Comparison of ENCODE assay signal across 8 cellular contexts in genomic region chr14:21913759-21914158, GRCh38.
A peak's percentile ranks its signal among the peaks of the same experiment; 100 is the strongest.
DNase-seq lines count a peak whose midpoint lies in the region; ATAC-seq and TF ChIP-seq lines count a peak whose summit lies in the region.

No MANE protein-coding gene starts in this region.

- no peak overlapping the region for H3K56ac ChIP-seq in H9 (ENCODE audit: insufficient read length, low read depth, low read length)

- H3K18ac ChIP-seq in H9 (ENCODE audit: insufficient read length, low read depth, low read length): no peak overlapping the region

- no CpG with 5 or more reads among the region's 6 CpGs for WGBS in H9 (ENCODE audit: extremely low coverage, insufficient read length, low lambda C conversion rate)

- peak; percentile 80 for TF ChIP-seq CTCF in H9 (conservative IDR thresholded peaks at IDR 0.05)

- in situ Hi-C loops in Caki2 (cut with HindIII; ENCODE audit: low pct_unique_long_range_greater_than_20kb, low sequenced_read_pairs): no loop called here

- H3K9ac ChIP-seq in H9 (ENCODE audit: extremely low read depth, insufficient read length, low read length): no peak overlapping the region

- H3K4me1 ChIP-seq in H9 (ENCODE audit: insufficient read depth, low read length): no peaks in the 10 kb centered on the region; the same call in 1 of the 2 replicates
- H3K4me1 ChIP-seq in effector memory CD4-positive, alpha-beta T cell (ENCODE audit: control insufficient read depth, insufficient read depth, low read length, poor library complexity, severe bottlenecking): no peaks in the 10 kb centered on the region

- H3K27ac Mint-ChIP-seq in H9: no peak overlapping the region
- no peak overlapping the region for H3K27ac Mint-ChIP-seq in stimulated activated memory B cell treated with anti-CD40 and anti-IgM and Interleukin-4, amounts not matched to agents 10 μg/mL and 1 μg/mL and 100 μg/mL, for 72 hours

- no peaks in the 10 kb centered on the region for H3K23me2 ChIP-seq in H9 (ENCODE audit: insufficient read length, low read depth, low read length, poor library complexity, severe bottlenecking)

- no peak overlapping the region for H3K27ac ChIP-seq in H9 (ENCODE audit: insufficient read length, low read depth, low read length)
- H3K27ac ChIP-seq in effector memory CD4-positive, alpha-beta T cell (ENCODE audit: insufficient read depth, low read length, poor library complexity, severe bottlenecking): peak overlapping the region; percentile 16

- H3K4me2 ChIP-seq in H9 (ENCODE audit: insufficient read depth, insufficient read length, low read length): no peak overlapping the region

- peaks cover 3% of the 10 kb centered on the region in 2 experiments; a peak in 3 of 4 replicates for H3K4me1 Mint-ChIP-seq in H9
- H3K4me1 Mint-ChIP-seq in stimulated activated memory B cell treated with anti-CD40 and anti-IgM and Interleukin-4, amounts not matched to agents 10 μg/mL and 1 μg/mL and 100 μg/mL, for 72 hours: peaks cover 14% of the 10 kb centered on the region

- no peaks in the 10 kb centered on the region for H3K79me2 ChIP-seq in H9 (ENCODE audit: insufficient read depth, low read length)

- H2BK12ac ChIP-seq in H9 (ENCODE audit: insufficient read length, low read depth, low read length): no peak overlapping the region

- H2BK120ac ChIP-seq in H9 (ENCODE audit: low read depth, low read length, poor library complexity, severe bottlenecking): no peak overlapping the region

- peak overlapping the region; percentile 77 for H2AFZ ChIP-seq in H9 (ENCODE audit: low read length)

- H3K79me1 ChIP-seq in H9 (ENCODE audit: insufficient read depth, low read depth, low read length, poor library complexity, severe bottlenecking): no peaks in the 10 kb centered on the region

- no peaks in the 10 kb centered on the region for H3K36me3 ChIP-seq in effector memory CD4-positive, alpha-beta T cell (ENCODE audit: control insufficient read depth, insufficient read depth, low read length)

- no peak overlapping the region for H3K4me3 ChIP-seq in effector memory CD4-positive, alpha-beta T cell (ENCODE audit: insufficient read depth, low read depth, low read length, poor library complexity, severe bottlenecking)

- no peaks in the 10 kb centered on the region for H3K36me3 Mint-ChIP-seq in H9 (ENCODE audit: insufficient read depth in 1 of 3, low read depth in 3 of 3)
- no peaks in the 10 kb centered on the region for H3K36me3 Mint-ChIP-seq in stimulated activated memory B cell treated with anti-CD40 and anti-IgM and Interleukin-4, amounts not matched to agents 10 μg/mL and 1 μg/mL and 100 μg/mL, for 72 hours

- no peak overlapping the region for H2BK5ac ChIP-seq in H9 (ENCODE audit: insufficient read length, low read length)

- ATAC-seq in stimulated activated memory B cell treated with anti-CD40 and anti-IgM and Interleukin-4, amounts not matched to agents 10 μg/mL and 1 μg/mL and 100 μg/mL, for 72 hours: peak; percentile 86
- ATAC-seq in GM19467 (IDR thresholded peaks at IDR 0.05; ENCODE audit: unreplicated experiment): no peak

- no peak overlapping the region for H2AK5ac ChIP-seq in H9 (ENCODE audit: insufficient read length, low read length)

- H3K23ac ChIP-seq in H9 (ENCODE audit: insufficient read length, low read depth, low read length): no peak overlapping the region

- H3K14ac ChIP-seq in H9 (ENCODE audit: insufficient read depth, low read length): no peak overlapping the region

- no peak overlapping the region for H4K8ac ChIP-seq in H9 (replicated peaks; ENCODE audit: insufficient read length, low read depth, low read length)

- H3K27me3 Mint-ChIP-seq in H9 (ENCODE audit: low read depth): peaks cover 8% of the 10 kb centered on the region
- peaks cover 17% of the 10 kb centered on the region for H3K27me3 Mint-ChIP-seq in stimulated activated memory B cell treated with anti-CD40 and anti-IgM and Interleukin-4, amounts not matched to agents 10 μg/mL and 1 μg/mL and 100 μg/mL, for 72 hours

- H4K5ac ChIP-seq in H9 (ENCODE audit: insufficient read length, low read depth, low read length): no peak overlapping the region

- H4K20me1 ChIP-seq in H9 (ENCODE audit: control insufficient read depth, insufficient read depth, insufficient read length): no peaks in the 10 kb centered on the region

- H2BK15ac ChIP-seq in H9 (ENCODE audit: low read depth, low read length): no peak overlapping the region

- no peak overlapping the region for H3T11ph ChIP-seq in H9 (ENCODE audit: low read length)

- no peak overlapping the region for H2BK20ac ChIP-seq in H9 (ENCODE audit: low read depth, low read length, poor library complexity, severe bottlenecking)

- H3K9me3 ChIP-seq in H9 (ENCODE audit: control insufficient read depth, low read depth, low read length): no peaks in the 10 kb centered on the region
- H3K9me3 ChIP-seq in effector memory CD4-positive, alpha-beta T cell (ENCODE audit: control insufficient read depth, low read length): no peaks in the 10 kb centered on the region

- no peak overlapping the region for H4K91ac ChIP-seq in H9 (ENCODE audit: insufficient read length, low read depth, low read length)

- H3K4ac ChIP-seq in H9 (ENCODE audit: low read depth, low read length): no peak overlapping the region

- H3K27me3 ChIP-seq in H9 (ENCODE audit: insufficient read depth, low read length): no peaks in the 10 kb centered on the region
- H3K27me3 ChIP-seq in effector memory CD4-positive, alpha-beta T cell (replicated peaks; ENCODE audit: control insufficient read depth, insufficient read depth, low read length, poor library complexity, severe bottlenecking): no peaks in the 10 kb centered on the region

- H3K4me3 Mint-ChIP-seq in H9: no peak overlapping the region
- H3K4me3 Mint-ChIP-seq in stimulated activated memory B cell treated with anti-CD40 and anti-IgM and Interleukin-4, amounts not matched to agents 10 μg/mL and 1 μg/mL and 100 μg/mL, for 72 hours: no peak overlapping the region

- DNase-seq in Caki2 (ENCODE audit: low read depth) (peak; percentile 70), H9 (peak; percentile 85), NCI-H446 (lab: John Stamatoyannopoulos, UW) (peak; percentile 50 to 75), midbrain (lab: John Stamatoyannopoulos, UW) (peak; percentile 76)
- DNase-seq in activated CD4-positive, alpha-beta T cell treated with anti-CD3 and anti-CD28 coated beads for 48 hours: peak; percentile 82
- peak; percentile 44 to 66 (median 55) for DNase-seq in effector memory CD4-positive, alpha-beta T cell

- no peaks in the 10 kb centered on the region for H3K9me3 Mint-ChIP-seq in H9
- no peaks in the 10 kb centered on the region for H3K9me3 Mint-ChIP-seq in stimulated activated memory B cell treated with anti-CD40 and anti-IgM and Interleukin-4, amounts not matched to agents 10 μg/mL and 1 μg/mL and 100 μg/mL, for 72 hours
